5 cellular contexts compared by ENCODE assay signal in genomic region chr1:18373151-18373550, GRCh38.
"Had no signal": no experiment of that assay in that cellular context is flagged by ENCODE, and none has a peak within 500 bp of the region (broad histone marks: within the 10 kb centered on the region; RNA-seq: fewer than 3 reads in every experiment).

No MANE protein-coding gene starts in this region.

- H3K4me3 ChIP-seq: GM23338, K562 had no signal

- DNase-seq: HCEC 1CT, HFFc6, IMR-90 had no signal

- H3K4me2 ChIP-seq: GM23338 had no signal

- H2AFZ ChIP-seq: GM23338 had no signal
